In the genomic region with DNA sequence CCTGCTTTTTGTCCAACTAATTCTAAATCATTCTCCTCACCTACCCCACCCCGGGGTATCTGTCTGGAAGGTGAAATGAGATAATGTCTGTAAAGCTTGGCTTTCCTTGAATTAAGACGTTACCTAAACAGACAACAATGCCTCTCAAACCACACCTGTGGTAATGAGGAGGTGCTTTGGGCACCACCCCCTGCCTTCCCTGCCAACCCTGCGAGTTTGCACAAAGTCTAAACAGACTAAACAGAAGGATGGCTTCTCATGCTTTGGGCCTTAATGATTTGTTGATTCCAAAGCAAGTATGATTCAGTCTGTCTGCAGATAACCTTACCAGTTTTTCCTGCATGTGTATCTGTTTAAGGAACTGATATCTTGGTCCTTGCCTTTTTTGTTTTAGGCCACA, we compare ENCODE assay signal across 21 cellular contexts.
DNase-seq lines count a peak whose midpoint lies in the region; ATAC-seq and TF ChIP-seq lines count a peak whose summit lies in the region.
"Had no signal": no experiment of that assay in that cellular context is flagged by ENCODE, and none has a peak within 500 bp of the region (broad histone marks: within the 10 kb centered on the region; RNA-seq: fewer than 3 reads in every experiment).

No MANE protein-coding gene starts in this region.

- CTCF ChIA-PET in Calu3 (lab: Charles Lee): no interaction called here
- CTCF ChIA-PET in CD8-positive, alpha-beta T cell (lab: Charles Lee): no interaction called here

- no peaks in the 10 kb centered on the region for H3K36me3 Mint-ChIP-seq in Calu3 (ENCODE audit: insufficient read depth, unreplicated experiment)
- H3K36me3 Mint-ChIP-seq in memory B cell: no peaks in the 10 kb centered on the region
- H3K36me3 Mint-ChIP-seq in CD8-positive, alpha-beta T cell: no peaks in the 10 kb centered on the region
- H3K36me3 Mint-ChIP-seq: CD4-positive, CD25-positive, alpha-beta regulatory T cell; stimulated activated naive B cell treated with anti-CD40 and anti-IgM and Interleukin-4, amounts not matched to agents 10 μg/mL and 1 μg/mL and 100 μg/mL, for 72 hours had no signal

- H3K27me3 Mint-ChIP-seq in Calu3 (ENCODE audit: unreplicated experiment) (peaks cover 17% of the 10 kb centered on the region), memory B cell (peaks cover 8% of the 10 kb centered on the region)
- peaks cover 4% of the 10 kb centered on the region for H3K27me3 Mint-ChIP-seq in CD8-positive, alpha-beta T cell (ENCODE audit: low read depth)
- H3K27me3 Mint-ChIP-seq: activated CD4-positive, alpha-beta T cell treated with anti-CD3 and anti-CD28 coated beads for 36 hours had no signal

- H3K4me1 Mint-ChIP-seq in Calu3 (ENCODE audit: low read depth, unreplicated experiment): peaks cover 9% of the 10 kb centered on the region
- no peaks in the 10 kb centered on the region for H3K4me1 Mint-ChIP-seq in memory B cell
- H3K4me1 Mint-ChIP-seq in CD8-positive, alpha-beta T cell (ENCODE audit: low read depth): no peaks in the 10 kb centered on the region
- H3K4me1 Mint-ChIP-seq: activated CD4-positive, alpha-beta T cell treated with anti-CD3 and anti-CD28 coated beads for 36 hours; CD4-positive, CD25-positive, alpha-beta regulatory T cell; stimulated activated naive B cell treated with anti-CD40 and anti-IgM and Interleukin-4, amounts not matched to agents 10 μg/mL and 1 μg/mL and 100 μg/mL, for 72 hours had no signal

- no peak for TF ChIP-seq CTCF in Calu3 (IDR thresholded peaks at IDR 0.05; ENCODE audit: unreplicated experiment)
- no peak for TF ChIP-seq CTCF in epithelial cell of esophagus (IDR thresholded peaks at IDR 0.05; ENCODE audit: insufficient read depth, low read depth, low read length, missing control alignments)
- no peak for TF ChIP-seq CTCF in CD8-positive, alpha-beta T cell (IDR thresholded peaks at IDR 0.05)

- no peaks in the 10 kb centered on the region for H3K27me3 ChIP-seq in CD8-positive, alpha-beta T cell (ENCODE audit: insufficient read depth, low read length)
- H3K27me3 ChIP-seq: breast epithelium, sigmoid colon had no signal

- no peaks in the 10 kb centered on the region for H3K4me1 ChIP-seq in CD8-positive, alpha-beta T cell (ENCODE audit: insufficient read depth, low read length)
- H3K4me1 ChIP-seq: breast epithelium, HAP-1, sigmoid colon had no signal

- H3K9me3 Mint-ChIP-seq in Calu3 (ENCODE audit: low read depth, unreplicated experiment) (no peaks in the 10 kb centered on the region), memory B cell (no peaks in the 10 kb centered on the region)
- no peaks in the 10 kb centered on the region for H3K9me3 Mint-ChIP-seq in CD8-positive, alpha-beta T cell
- H3K9me3 Mint-ChIP-seq: CD4-positive, CD25-positive, alpha-beta regulatory T cell; stimulated activated naive B cell treated with anti-CD40 and anti-IgM and Interleukin-4, amounts not matched to agents 10 μg/mL and 1 μg/mL and 100 μg/mL, for 72 hours had no signal

- ATAC-seq in memory B cell (ENCODE audit: low read depth) (no peak), GM19397 (IDR thresholded peaks at IDR 0.05; ENCODE audit: unreplicated experiment) (no peak)
- no peak for ATAC-seq in CD8-positive, alpha-beta T cell
- ATAC-seq: activated CD4-positive, alpha-beta T cell treated with anti-CD3 and anti-CD28 coated beads for 36 hours; left lobe of liver; stimulated activated naive B cell treated with anti-CD40 and anti-IgM and Interleukin-4, amounts not matched to agents 10 μg/mL and 1 μg/mL and 100 μg/mL, for 72 hours had no signal

- POLR2A ChIA-PET in CD8-positive, alpha-beta T cell (lab: Charles Lee): no interaction called here

- H3K27ac Mint-ChIP-seq in Calu3 (ENCODE audit: unreplicated experiment): no peak overlapping the region
- H3K27ac Mint-ChIP-seq in memory B cell: peak overlapping the region; percentile 23
- H3K27ac Mint-ChIP-seq in CD8-positive, alpha-beta T cell: no peak overlapping the region
- H3K27ac Mint-ChIP-seq: activated CD4-positive, alpha-beta T cell treated with anti-CD3 and anti-CD28 coated beads for 36 hours; CD4-positive, CD25-positive, alpha-beta regulatory T cell; stimulated activated naive B cell treated with anti-CD40 and anti-IgM and Interleukin-4, amounts not matched to agents 10 μg/mL and 1 μg/mL and 100 μg/mL, for 72 hours had no signal

- H3K4me3 Mint-ChIP-seq in Calu3 (ENCODE audit: low read depth, unreplicated experiment): no peak overlapping the region
- H3K4me3 Mint-ChIP-seq in memory B cell: no peak overlapping the region
- H3K4me3 Mint-ChIP-seq in CD8-positive, alpha-beta T cell: no peak overlapping the region
- H3K4me3 Mint-ChIP-seq: activated CD4-positive, alpha-beta T cell treated with anti-CD3 and anti-CD28 coated beads for 36 hours; CD4-positive, CD25-positive, alpha-beta regulatory T cell; stimulated activated naive B cell treated with anti-CD40 and anti-IgM and Interleukin-4, amounts not matched to agents 10 μg/mL and 1 μg/mL and 100 μg/mL, for 72 hours had no signal

- DNase-seq in Calu3 (peak; percentile 52), NCI-H226 (peak; percentile 52), epithelial cell of esophagus (ENCODE audit: low read depth) (peak; percentile 98), memory B cell (ENCODE audit: low spot score in 2 of 2) (no peak), 8988T (no peak), NCI-H2227 (lab: John Stamatoyannopoulos, UW; ENCODE audit: unreplicated experiment) (no peak)
- no peak for DNase-seq in CD8-positive, alpha-beta T cell
- DNase-seq: activated CD4-positive, alpha-beta T cell treated with anti-CD3 and anti-CD28 coated beads for 36 hours; CD4-positive, CD25-positive, alpha-beta regulatory T cell; dermis blood vessel endothelial cell; Karpas-422; NCI-H1092 treated with DMSO at 0.1 percent for 48 hours; NCI-H2029; NCI-H526; Right ventricle myocardium superior; sigmoid colon; stimulated activated naive B cell treated with anti-CD40 and anti-IgM and Interleukin-4, amounts not matched to agents 10 μg/mL and 1 μg/mL and 100 μg/mL, for 72 hours had no signal

- no TSS peak for BruUV-seq in Calu3 (replicated peaks; lab: Mats Ljungman, UMichigan)

- H3K36me3 ChIP-seq in CD8-positive, alpha-beta T cell (ENCODE audit: insufficient read depth, low read length): no peaks in the 10 kb centered on the region
- H3K36me3 ChIP-seq: breast epithelium, HAP-1, sigmoid colon had no signal

- H3K9me3 ChIP-seq in CD8-positive, alpha-beta T cell (ENCODE audit: low read length): no peaks in the 10 kb centered on the region
- H3K9me3 ChIP-seq: breast epithelium, HAP-1, sigmoid colon had no signal

- H3K27ac ChIP-seq in CD8-positive, alpha-beta T cell (ENCODE audit: low read depth, low read length): no peak overlapping the region
- H3K27ac ChIP-seq: breast epithelium, sigmoid colon had no signal

- intact Hi-C loops in Calu3 (cut with micrococcal nuclease; ENCODE audit: unreplicated experiment): no loop called here
- intact Hi-C loops in CD8-positive, alpha-beta T cell (cut with DNase I, micrococcal nuclease): no loop called here

- H3K4me3 ChIP-seq in epithelial cell of esophagus (ENCODE audit: low read length): no peak overlapping the region
- no peak overlapping the region for H3K4me3 ChIP-seq in CD8-positive, alpha-beta T cell (ENCODE audit: low read depth, low read length)
- H3K4me3 ChIP-seq: breast epithelium, HAP-1, sigmoid colon had no signal

Comparison
In these comparisons a context has a peak if more than half of its experiments do, and no peak if none do; other contexts are left out.
1. DNase-seq: peak in Calu3 (single experiment), NCI-H226 (single experiment) and epithelial cell of esophagus (single experiment); none in memory B cell (0 of 2), 8988T (single experiment), CD8-positive, alpha-beta T cell (0 of 7) and NCI-H2227 (single experiment).